In genomic region chr16:49337814-49338350, GRCh38 we compare ENCODE assay signal across 25 cellular contexts. TPM values are rescaled to one million over a fixed set of nuclear protein-coding genes. Genes with fewer than 3 reads are reported as not detected.
DNase-seq lines count a peak whose midpoint lies in the region; ATAC-seq and TF ChIP-seq lines count a peak whose summit lies in the region.
"Had no signal": no experiment of that assay in that cellular context is flagged by ENCODE, and none has a peak within 500 bp of the region (broad histone marks: within the 10 kb centered on the region; RNA-seq: fewer than 3 reads in every experiment).

No MANE protein-coding gene starts in this region.

- H3K4me3 Mint-ChIP-seq in WTC11 (no peak overlapping the region), type B pancreatic cell (no peak overlapping the region)
- no peak overlapping the region for H3K4me3 Mint-ChIP-seq in T-helper 2 cell treated with Interferon-gamma antibody and Interleukin-4, amounts not matched to agents 5 μg/mL and 100 μg/mL, for 36 hours
- H3K4me3 Mint-ChIP-seq in activated T-cell treated with anti-CD3 and anti-CD28 coated beads, Interleukin-2, amount 50 U/mL, for 72 hours: no peak overlapping the region
- H3K4me3 Mint-ChIP-seq: activated CD8-positive, alpha-beta T cell treated with anti-CD3 and anti-CD28 coated beads, Interleukin-2, amount 10 ng/mL, durations not matched to agents 7 days and 5 days; effector memory CD8-positive, alpha-beta T cell; naive thymus-derived CD8-positive, alpha-beta T cell had no signal

- TF ChIP-seq CTCF in WTC11 (IDR thresholded peaks at IDR 0.05) (no peak), type B pancreatic cell (conservative IDR thresholded peaks at IDR 0.05) (no peak)

- no peaks in the 10 kb centered on the region for H3K36me3 Mint-ChIP-seq in WTC11
- no peaks in the 10 kb centered on the region for H3K36me3 Mint-ChIP-seq in type B pancreatic cell
- H3K36me3 Mint-ChIP-seq in T-helper 2 cell treated with Interferon-gamma antibody and Interleukin-4, amounts not matched to agents 5 μg/mL and 100 μg/mL, for 36 hours (ENCODE audit: low read depth): no peaks in the 10 kb centered on the region
- no peaks in the 10 kb centered on the region for H3K36me3 Mint-ChIP-seq in activated T-cell treated with anti-CD3 and anti-CD28 coated beads, Interleukin-2, amount 50 U/mL, for 72 hours (ENCODE audit: insufficient read depth in 2 of 2)
- H3K36me3 Mint-ChIP-seq: naive thymus-derived CD8-positive, alpha-beta T cell had no signal

- CTCF ChIA-PET in WTC11 (lab: Charles Lee): interaction anchor here (1.0 to 2.2 kb wide), 4 partner anchors 10 to 651 kb away, joined by 3 to 6 read pairs (median 4); no protein-coding TSS in a partner anchor

- POLR2A ChIA-PET in WTC11 (lab: Charles Lee): no interaction called here

- ATAC-seq in WTC11: peak; percentile 47
- no peak for ATAC-seq in activated T-cell treated with anti-CD3 and anti-CD28 coated beads, Interleukin-2, amount 50 U/mL, for 72 hours (replicated peaks in 1 of 2)
- ATAC-seq: activated CD8-positive, alpha-beta T cell treated with anti-CD3 and anti-CD28 coated beads, Interleukin-2, amount 10 ng/mL, durations not matched to agents 7 days and 5 days; effector memory CD8-positive, alpha-beta T cell; esophagus mucosa; HCT116; naive thymus-derived CD8-positive, alpha-beta T cell had no signal

- H3K27me3 Mint-ChIP-seq in WTC11 (ENCODE audit: low read depth): no peaks in the 10 kb centered on the region; the same call in 1 of the 2 replicates
- H3K27me3 Mint-ChIP-seq in type B pancreatic cell: peaks cover 63% of the 10 kb centered on the region
- no peaks in the 10 kb centered on the region for H3K27me3 Mint-ChIP-seq in T-helper 2 cell treated with Interferon-gamma antibody and Interleukin-4, amounts not matched to agents 5 μg/mL and 100 μg/mL, for 36 hours (ENCODE audit: low read depth)
- H3K27me3 Mint-ChIP-seq in activated T-cell treated with anti-CD3 and anti-CD28 coated beads, Interleukin-2, amount 50 U/mL, for 72 hours (ENCODE audit: low read depth): no peaks in the 10 kb centered on the region

- DNase-seq in activated CD8-positive, alpha-beta memory T cell treated with anti-CD3 and anti-CD28 coated beads for 24 hours: peak; percentile 32
- DNase-seq in activated CD8-positive, alpha-beta memory T cell treated with anti-CD3 and anti-CD28 coated beads, Interleukin-2, amount 50 U/mL, for 48 hours: no peak
- DNase-seq in NCI-H1105 treated with DMSO at 0.1 percent for 48 hours (lab: John Stamatoyannopoulos, UW) (peak; percentile 33), WTC11 (ENCODE audit: low spot score) (no peak), type B pancreatic cell (ENCODE audit: extremely low spot score, unreplicated experiment) (peak; percentile 24), NCI-H2227 treated with DMSO at 0.1 percent for 48 hours (lab: John Stamatoyannopoulos, UW) (no peak)
- no peak for DNase-seq in T-helper 2 cell treated with Interferon-gamma antibody and Interleukin-4, amounts not matched to agents 5 μg/mL and 100 μg/mL, for 36 hours (ENCODE audit: low spot score)
- no peak for DNase-seq in activated T-cell treated with anti-CD3 and anti-CD28 coated beads, Interleukin-2, amount 50 U/mL, for 72 hours
- DNase-seq: activated CD4-positive, alpha-beta T cell treated with anti-CD3 and anti-CD28 coated beads for 1 hour; activated CD8-positive, alpha-beta T cell treated with anti-CD3 and anti-CD28 coated beads, Interleukin-2, amount 10 ng/mL, durations not matched to agents 7 days and 5 days; activated gamma-delta T cell treated with Interleukin-2 at 50 U/mL for 16 hours; activated T-cell treated with anti-CD3 and anti-CD28 coated beads, Interleukin-2, amount 50 U/mL, for 1 hour; Calu3; effector memory CD8-positive, alpha-beta T cell; foreskin melanocyte; Kasumi-1; midbrain; MV-4-11; naive thymus-derived CD8-positive, alpha-beta T cell; NCI-H345; SJCRH30 had no signal

- H3K9me3 Mint-ChIP-seq in WTC11: no peaks in the 10 kb centered on the region
- no peaks in the 10 kb centered on the region for H3K9me3 Mint-ChIP-seq in type B pancreatic cell
- no peaks in the 10 kb centered on the region for H3K9me3 Mint-ChIP-seq in T-helper 2 cell treated with Interferon-gamma antibody and Interleukin-4, amounts not matched to agents 5 μg/mL and 100 μg/mL, for 36 hours
- H3K9me3 Mint-ChIP-seq in activated T-cell treated with anti-CD3 and anti-CD28 coated beads, Interleukin-2, amount 50 U/mL, for 72 hours: no peaks in the 10 kb centered on the region
- H3K9me3 Mint-ChIP-seq: effector memory CD8-positive, alpha-beta T cell had no signal

- H3K4me1 Mint-ChIP-seq in WTC11 (no peaks in the 10 kb centered on the region), type B pancreatic cell (ENCODE audit: unreplicated experiment) (no peaks in the 10 kb centered on the region)
- no peaks in the 10 kb centered on the region for H3K4me1 Mint-ChIP-seq in T-helper 2 cell treated with Interferon-gamma antibody and Interleukin-4, amounts not matched to agents 5 μg/mL and 100 μg/mL, for 36 hours (ENCODE audit: low read depth)
- no peaks in the 10 kb centered on the region for H3K4me1 Mint-ChIP-seq in activated T-cell treated with anti-CD3 and anti-CD28 coated beads, Interleukin-2, amount 50 U/mL, for 72 hours (ENCODE audit: low read depth)
- H3K4me1 Mint-ChIP-seq: naive thymus-derived CD8-positive, alpha-beta T cell had no signal

- H3K27ac Mint-ChIP-seq in WTC11: no peak overlapping the region
- no peak overlapping the region for H3K27ac Mint-ChIP-seq in type B pancreatic cell
- no peak overlapping the region for H3K27ac Mint-ChIP-seq in T-helper 2 cell treated with Interferon-gamma antibody and Interleukin-4, amounts not matched to agents 5 μg/mL and 100 μg/mL, for 36 hours
- no peak overlapping the region for H3K27ac Mint-ChIP-seq in activated T-cell treated with anti-CD3 and anti-CD28 coated beads, Interleukin-2, amount 50 U/mL, for 72 hours
- H3K27ac Mint-ChIP-seq: activated CD8-positive, alpha-beta T cell treated with anti-CD3 and anti-CD28 coated beads, Interleukin-2, amount 10 ng/mL, durations not matched to agents 7 days and 5 days; effector memory CD8-positive, alpha-beta T cell had no signal

TF ChIP-seq in WTC11, 78 proteins besides CTCF, POLR2A, EP300 and RAD21 (continues in another document):
- no peak for TF ChIP-seq AFF4 (CRISPR knock-in tag; IDR thresholded peaks at IDR 0.05; ENCODE audit: borderline replicate concordance)
- no peak for TF ChIP-seq FOXP4 (CRISPR knock-in tag; IDR thresholded peaks at IDR 0.05)
- TF ChIP-seq PRRX2 (CRISPR knock-in tag; IDR thresholded peaks at IDR 0.05): no peak
- TF ChIP-seq MLX (CRISPR knock-in tag; IDR thresholded peaks at IDR 0.05): no peak

RNA-seq across cellular contexts. Expression of gene C16orf78, which starts 35.7 kb away (rescaled TPM):
- total RNA-seq in WTC11 (2021) (not detected in 3 replicates), type B pancreatic cell (ENCODE audit: low replicate concordance) (not detected in 2 replicates)
- not detected for total RNA-seq in activated T-cell treated with anti-CD3 and anti-CD28 coated beads, Interleukin-2, amount 50 U/mL, for 72 hours
- total RNA-seq: activated CD8-positive, alpha-beta T cell treated with anti-CD3 and anti-CD28 coated beads, Interleukin-2, amount 10 ng/mL, durations not matched to agents 7 days and 5 days; Calu3; esophagus mucosa; naive thymus-derived CD8-positive, alpha-beta T cell; osteoblast; SJCRH30; temporal lobe had no signal

RNA-seq across cellular contexts. Expression of gene CBLN1, which starts 56.2 kb away (rescaled TPM):
- 3.7 to 5.6 TPM (median 4.2 TPM) in 3 replicates for total RNA-seq in WTC11 (2021)
- 5.8 and 11.3 TPM in 2 replicates for total RNA-seq in type B pancreatic cell (ENCODE audit: low replicate concordance)
- total RNA-seq in activated T-cell treated with anti-CD3 and anti-CD28 coated beads, Interleukin-2, amount 50 U/mL, for 72 hours: not detected
- total RNA-seq: activated CD8-positive, alpha-beta T cell treated with anti-CD3 and anti-CD28 coated beads, Interleukin-2, amount 10 ng/mL, durations not matched to agents 7 days and 5 days; Calu3; naive thymus-derived CD8-positive, alpha-beta T cell; osteoblast; SJCRH30 had no signal

Comparison
In these comparisons a context has a peak if more than half of its experiments do, and no peak if none do; other contexts are left out.
1. DNase-seq: peak in activated CD8-positive, alpha-beta memory T cell treated with anti-CD3 and anti-CD28 coated beads for 24 hours (single experiment), NCI-H1105 treated with DMSO at 0.1 percent for 48 hours (single experiment) and type B pancreatic cell (single experiment); none in activated CD8-positive, alpha-beta memory T cell treated with anti-CD3 and anti-CD28 coated beads, Interleukin-2, amount 50 U/mL, for 48 hours (single experiment), WTC11 (single experiment), NCI-H2227 treated with DMSO at 0.1 percent for 48 hours (single experiment), T-helper 2 cell treated with Interferon-gamma antibody and Interleukin-4, amounts not matched to agents 5 μg/mL and 100 μg/mL, for 36 hours (single experiment) and activated T-cell treated with anti-CD3 and anti-CD28 coated beads, Interleukin-2, amount 50 U/mL, for 72 hours (0 of 2).